18 cellular contexts compared by ENCODE assay signal in the genomic region with DNA sequence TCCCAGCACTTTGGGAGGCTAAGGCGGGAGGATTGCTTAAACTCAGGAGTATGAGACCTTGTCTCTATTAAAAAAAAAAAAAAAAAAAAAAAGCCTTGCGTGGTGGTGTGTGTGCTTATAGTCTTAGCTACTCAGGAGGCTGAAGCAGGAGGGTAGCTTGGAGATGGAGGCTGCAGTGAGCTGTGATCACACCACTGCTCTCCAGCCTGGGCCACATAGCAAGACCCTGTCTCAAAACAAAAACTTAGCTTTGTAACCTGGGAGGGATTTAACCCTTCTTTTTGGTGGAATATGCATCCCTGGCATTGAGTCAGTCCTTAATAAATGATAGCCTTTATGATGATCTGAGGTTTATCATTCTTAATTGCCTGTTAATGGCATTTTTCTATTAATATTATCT. TPM values are rescaled to one million over a fixed set of nuclear protein-coding genes. Genes with fewer than 3 reads are reported as not detected.
DNase-seq lines count a peak whose midpoint lies in the region; ATAC-seq, FAIRE-seq and TF ChIP-seq lines count a peak whose summit lies in the region.
"Had no signal": no experiment of that assay in that cellular context is flagged by ENCODE, and none has a peak within 500 bp of the region (broad histone marks: within the 10 kb centered on the region; RNA-seq: fewer than 3 reads in every experiment).

No MANE protein-coding gene starts in this region.

- no peak for TF ChIP-seq EP300 in HepG2 (IDR thresholded peaks at IDR 0.05; ENCODE audit: low read depth in 2 of 2, low read length in 2 of 2)
- TF ChIP-seq EP300 in HepG2 (CRISPR knock-in tag; IDR thresholded peaks at IDR 0.05; ENCODE audit: borderline replicate concordance), result no peak

- no peaks in the 10 kb centered on the region for H3K27me3 Mint-ChIP-seq in astrocyte (ENCODE audit: low read depth, unreplicated experiment)
- no peaks in the 10 kb centered on the region for H3K27me3 Mint-ChIP-seq in nephron progenitor cell (ENCODE audit: low read depth, poor library complexity)
- H3K27me3 Mint-ChIP-seq: B cell; CD8-positive, alpha-beta memory T cell had no signal

- H3K4me3 Mint-ChIP-seq in astrocyte (ENCODE audit: unreplicated experiment), result no peak overlapping the region
- H3K4me3 Mint-ChIP-seq in nephron progenitor cell, result no peak overlapping the region
- H3K4me3 Mint-ChIP-seq: B cell; CD8-positive, alpha-beta memory T cell; H9 had no signal

- TF ChIP-seq POLR2A in HepG2 (IDR thresholded peaks at IDR 0.05; ENCODE audit: insufficient read depth in 1 of 2, low read depth in 2 of 2, low read length in 2 of 2) (no peak), right lobe of liver (IDR thresholded peaks at IDR 0.05) (no peak)

- DNase-seq in HepG2 (ENCODE audit: low spot score) (no peak), right lobe of liver (no peak), astrocyte (ENCODE audit: low read depth) (no peak), nephron progenitor cell (no peak), H7 (no peak)
- DNase-seq: CD8-positive, alpha-beta memory T cell; COR-L47; DMS 273 treated with DMSO at 0.1 percent for 48 hours; DMS53; GOT3; H9 had no signal

- H4K20me1 ChIP-seq in HepG2 (ENCODE audit: insufficient read depth, low read length) (peaks cover 82% of the 10 kb centered on the region), astrocyte (ENCODE audit: insufficient read depth, low read length) (peaks cover 63% of the 10 kb centered on the region)

- H3K36me3 Mint-ChIP-seq in astrocyte (ENCODE audit: low read depth, unreplicated experiment) (no peaks in the 10 kb centered on the region), nephron progenitor cell (ENCODE audit: low read depth) (peaks cover 20% of the 10 kb centered on the region)

- in situ Hi-C loops in HepG2 (cut with HindIII; ENCODE audit: extremely low pct_ligation_motif_present, low pct_unique_long_range_greater_than_20kb), result loop anchor here (10.0 kb wide), 1 partner anchor 64 kb away; no protein-coding TSS in a partner anchor

- H3K4me2 ChIP-seq in HepG2 (ENCODE audit: low read depth, low read length) (no peak overlapping the region), astrocyte (ENCODE audit: low read length) (no peak overlapping the region)
- H3K4me2 ChIP-seq: BLaER1 treated with 17β-estradiol and CSF1 and Interleukin-3, amounts not matched to agents 10 nM and 100 nM had no signal

- H3K27me3 ChIP-seq in HepG2 (ENCODE audit: control insufficient read depth in 1 of 2, insufficient read depth in 2 of 2, low read length in 2 of 2) (no peaks in the 10 kb centered on the region), right lobe of liver (no peaks in the 10 kb centered on the region), astrocyte (ENCODE audit: insufficient read depth, low read length) (no peaks in the 10 kb centered on the region), H7 (ENCODE audit: control insufficient read depth, insufficient read depth, low read length) (no peaks in the 10 kb centered on the region)
- H3K27me3 ChIP-seq: BLaER1 treated with 17β-estradiol and CSF1 and Interleukin-3, amounts not matched to agents 10 nM and 100 nM had no signal

- FAIRE-seq in HepG2 (lab: Jason Lieb, UNC), result no peak
- FAIRE-seq in astrocyte (lab: Jason Lieb, UNC), result no peak
- FAIRE-seq: G401.6, GM12892, GM18507 had no signal

- H3K9me3 ChIP-seq in HepG2 (ENCODE audit: low read length) (no peaks in the 10 kb centered on the region), right lobe of liver (no peaks in the 10 kb centered on the region), astrocyte (ENCODE audit: insufficient read depth, low read depth, low read length) (no peaks in the 10 kb centered on the region)
- H3K9me3 ChIP-seq: BLaER1 treated with 17β-estradiol and CSF1 and Interleukin-3, amounts not matched to agents 10 nM and 100 nM had no signal

- TF ChIP-seq RAD21 in HepG2 (CRISPR knock-in tag; IDR thresholded peaks at IDR 0.05), result no peak

- H3K9me3 Mint-ChIP-seq in astrocyte (ENCODE audit: unreplicated experiment) (no peaks in the 10 kb centered on the region), nephron progenitor cell (no peaks in the 10 kb centered on the region)
- H3K9me3 Mint-ChIP-seq: CD8-positive, alpha-beta memory T cell; H9 had no signal

- POLR2A ChIA-PET in HepG2 (lab: Yijun Ruan, JAX), result interaction anchor here (1.2 to 2.2 kb wide), 3 partner anchors 12 to 44 kb away, joined by 3 to 9 read pairs (median 7); a partner anchor contains a TSS

- no peak overlapping the region for H3K9ac ChIP-seq in HepG2 (ENCODE audit: insufficient read depth, low read depth, low read length)
- H3K9ac ChIP-seq in astrocyte (ENCODE audit: low read length), result no peak overlapping the region
- H3K9ac ChIP-seq: BLaER1 treated with 17β-estradiol and CSF1 and Interleukin-3, amounts not matched to agents 10 nM and 100 nM had no signal

- intact Hi-C loops in HepG2 (cut with micrococcal nuclease; ENCODE audit: unreplicated experiment), result no loop called here
- intact Hi-C loops in right lobe of liver (cut with DNase I), result no loop called here

- H3K36me3 ChIP-seq in HepG2 (replicated peaks in 1 of 2; ENCODE audit: control insufficient read depth in 1 of 2, insufficient read depth in 2 of 2, low read length in 2 of 2), result peaks cover 35 to 75% of the 10 kb centered on the region in 2 experiments
- H3K36me3 ChIP-seq in right lobe of liver, result peaks cover 0 to 10% (median 6%) of the 10 kb centered on the region in 4 donors
- peaks cover 24% of the 10 kb centered on the region for H3K36me3 ChIP-seq in astrocyte (ENCODE audit: insufficient read depth, low read length)
- H3K36me3 ChIP-seq in H7 (replicated peaks; ENCODE audit: control insufficient read depth, insufficient read depth, low read length), result no peaks in the 10 kb centered on the region

- WGBS in HepG2 (ENCODE audit: low lambda C conversion rate), result 95% methylated on average over 2 of the region's 2 CpGs
- 100% methylated on average over 2 of the region's 2 CpGs for WGBS in right lobe of liver (ENCODE audit: insufficient coverage, low coverage, low lambda C conversion rate, missing lambda C conversion rate)

- H3K4me1 ChIP-seq in HepG2 (ENCODE audit: insufficient read depth, low read length) (peaks cover 45% of the 10 kb centered on the region), right lobe of liver (peaks cover 0 to 48% (median 22%) of the 10 kb centered on the region in 4 donors), astrocyte (ENCODE audit: insufficient read depth, low read length) (peaks cover 9% of the 10 kb centered on the region)

- H3K27ac ChIP-seq in HepG2 (ENCODE audit: extremely low read length, insufficient read depth, low read length) (no peak overlapping the region), right lobe of liver (no peak overlapping the region), astrocyte (ENCODE audit: low read depth, low read length) (no peak overlapping the region)
- H3K27ac ChIP-seq: BLaER1 treated with 17β-estradiol and CSF1 and Interleukin-3, amounts not matched to agents 10 nM and 100 nM had no signal

- H2AFZ ChIP-seq in HepG2 (ENCODE audit: low read length) (no peak overlapping the region), astrocyte (ENCODE audit: low read depth, low read length) (no peak overlapping the region)

- H3K79me2 ChIP-seq in HepG2 (ENCODE audit: insufficient read depth, low read length), result peaks cover 96% of the 10 kb centered on the region
- peaks cover 97% of the 10 kb centered on the region for H3K79me2 ChIP-seq in astrocyte (ENCODE audit: insufficient read depth, low read length)

- H3K4me3 ChIP-seq in HepG2 (replicated peaks in 1 of 3; ENCODE audit: insufficient read depth in 1 of 3, low read depth in 2 of 3, low read length in 3 of 3) (no peak overlapping the region), right lobe of liver (no peak overlapping the region), astrocyte (ENCODE audit: insufficient read depth, low read depth, low read length) (no peak overlapping the region), H7 (ENCODE audit: insufficient read depth, low read depth, low read length) (no peak overlapping the region)
- H3K4me3 ChIP-seq: BLaER1 treated with 17β-estradiol and CSF1 and Interleukin-3, amounts not matched to agents 10 nM and 100 nM had no signal

- CTCF ChIA-PET in HepG2 (lab: Yijun Ruan, JAX; ENCODE audit: low intra/inter-chr PET ratio, low total read pairs), result no interaction called here

- peak overlapping the region; percentile 12 for H3K27ac Mint-ChIP-seq in astrocyte (ENCODE audit: unreplicated experiment)
- H3K27ac Mint-ChIP-seq in nephron progenitor cell, result peak overlapping the region; percentile 66
- H3K27ac Mint-ChIP-seq: B cell, H9 had no signal

- no peak for TF ChIP-seq CTCF in HepG2 (CRISPR knock-in tag; IDR thresholded peaks at IDR 0.05)
- TF ChIP-seq CTCF in right lobe of liver (IDR thresholded peaks at IDR 0.05), result no peak
- TF ChIP-seq CTCF in astrocyte (IDR thresholded peaks at IDR 0.05; ENCODE audit: insufficient read depth, low read depth, low read length), result no peak
- TF ChIP-seq CTCF in nephron progenitor cell (IDR thresholded peaks at IDR 0.05), result no peak

- ATAC-seq in HepG2 (no peak), right lobe of liver (no peak), GM18873 (IDR thresholded peaks at IDR 0.05; ENCODE audit: low FRiP score, unreplicated experiment) (no peak), HG03342 (IDR thresholded peaks at IDR 0.05; ENCODE audit: unreplicated experiment) (no peak)

- no TSS peak for BruUV-seq in HepG2 (replicated peaks; lab: Mats Ljungman, UMichigan)

- H3K4me1 Mint-ChIP-seq in astrocyte (ENCODE audit: low read depth, unreplicated experiment) (peaks cover 22% of the 10 kb centered on the region), nephron progenitor cell (peaks cover 29% of the 10 kb centered on the region)

RNA-seq across cellular contexts. Expression of a gene that starts 12.8 kb away (rescaled TPM):
- total RNA-seq in HepG2 (2016; rRNA removed; fragmentation: Illumina TruSeq; extraction: Trizol) (47.3 and 62.1 TPM in 2 replicates), right lobe of liver (10 to 100 TPM; 18.9 to 41.8 (median 26.0) TPM), astrocyte (61.1 and 62.4 TPM in 2 replicates)
- total RNA-seq in HepG2 (2016; cell fraction: cytosol; rRNA removed; fragmentation: Illumina TruSeq; extraction: Trizol; ENCODE audit: low read depth), result 105 and 126 TPM in 2 replicates
- total RNA-seq in HepG2 (2016; cell fraction: insoluble cytoplasmic fraction; rRNA removed; fragmentation: Illumina TruSeq; extraction: Trizol), result 44.0 and 55.9 TPM in 2 replicates
- 30.9 and 35.4 TPM in 2 replicates for total RNA-seq in HepG2 (2016; cell fraction: membrane; rRNA removed; fragmentation: Illumina TruSeq; extraction: Trizol)
- 122 and 129 TPM in 2 replicates for total RNA-seq in HepG2 (2016; cell fraction: nucleus; rRNA removed; fragmentation: Illumina TruSeq; extraction: Trizol)
- 74.8 and 87.6 TPM in 2 replicates for polyA plus RNA-seq in HepG2 (2011; rRNA removed)
- 40.1 and 42.6 TPM in 2 replicates for polyA plus RNA-seq in HepG2 (2011; cell fraction: cytosol; rRNA removed)
- polyA plus RNA-seq in HepG2 (2011; cell fraction: nucleus; rRNA removed), result 375 and 376 TPM in 2 replicates
- 81.3 and 96.1 TPM in 2 replicates for polyA plus RNA-seq in HepG2 (2012)
- polyA plus RNA-seq in HepG2 (2016; cell fraction: cytosol; fragmentation: Illumina TruSeq; extraction: Trizol; ENCODE audit: low read depth), result 26.1 and 28.4 TPM in 2 replicates
- 37.0 and 39.4 TPM in 2 replicates for polyA plus RNA-seq in HepG2 (2016; cell fraction: insoluble cytoplasmic fraction; fragmentation: Illumina TruSeq; extraction: Trizol; ENCODE audit: low read depth)
- 24.4 and 25.2 TPM in 2 replicates for polyA plus RNA-seq in HepG2 (2016; cell fraction: membrane; fragmentation: Illumina TruSeq; extraction: Trizol; ENCODE audit: low read depth)
- 241 and 272 TPM in 2 replicates for polyA plus RNA-seq in HepG2 (2016; cell fraction: nucleus; fragmentation: Illumina TruSeq; extraction: Trizol; ENCODE audit: insufficient read depth, low read depth)
- 94.1 and 144 TPM in 2 replicates for polyA minus RNA-seq in HepG2 (2011; rRNA and poly(A)+ RNA removed; ENCODE audit: low replicate concordance)
- polyA minus RNA-seq in HepG2 (2011; cell fraction: cytosol; rRNA and poly(A)+ RNA removed), result 66.7 and 75.3 TPM in 2 replicates
- 263 and 294 TPM in 2 replicates for polyA minus RNA-seq in HepG2 (2011; cell fraction: nucleus; rRNA and poly(A)+ RNA removed)
- 12.5 and 14.3 TPM in 2 replicates for total RNA-seq in H7 (2014; rRNA removed; shearing (Covaris generic))
